2 cellular contexts compared by ENCODE assay signal in the genomic region with DNA sequence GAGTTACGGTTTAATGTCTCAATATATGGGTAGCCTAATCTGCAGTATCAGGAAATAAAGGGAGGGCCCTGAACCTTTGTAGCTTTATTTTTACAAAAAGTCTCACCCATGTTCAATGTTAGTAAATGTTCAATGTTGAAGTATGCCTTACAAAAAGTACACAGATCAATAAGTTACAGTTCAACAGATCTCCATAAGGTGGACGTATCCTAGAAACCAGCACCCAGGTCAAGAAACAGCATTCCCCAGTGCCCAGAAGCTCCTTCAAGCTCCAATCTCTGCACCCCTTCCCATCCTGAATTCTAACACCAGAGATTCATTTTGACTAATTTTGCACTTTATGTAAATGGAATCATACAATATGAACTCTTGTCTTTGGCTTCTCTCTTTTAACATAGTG.
TF ChIP-seq lines count a peak whose summit lies in the region.

No MANE protein-coding gene starts in this region.

TF ChIP-seq in GM12878, 131 proteins besides CTCF, POLR2A, EP300 and RAD21:
- no peak for TF ChIP-seq NBN (IDR thresholded peaks at IDR 0.05)
- no peak for TF ChIP-seq MTA3 (IDR thresholded peaks at IDR 0.05; ENCODE audit: borderline replicate concordance, low read length)
- TF ChIP-seq KLF5 (IDR thresholded peaks at IDR 0.05; ENCODE audit: partially characterized antibody) = no peak
- no peak for TF ChIP-seq RELA (IDR thresholded peaks at IDR 0.05; ENCODE audit: borderline replicate concordance, partially characterized antibody)
- TF ChIP-seq SRF (IDR thresholded peaks at IDR 0.05; ENCODE audit: low read depth in 2 of 2, low read length in 2 of 2) = no peak
- TF ChIP-seq E2F4 (IDR thresholded peaks at IDR 0.05; ENCODE audit: low read depth, low read length) = no peak
- TF ChIP-seq, protein P1, sequence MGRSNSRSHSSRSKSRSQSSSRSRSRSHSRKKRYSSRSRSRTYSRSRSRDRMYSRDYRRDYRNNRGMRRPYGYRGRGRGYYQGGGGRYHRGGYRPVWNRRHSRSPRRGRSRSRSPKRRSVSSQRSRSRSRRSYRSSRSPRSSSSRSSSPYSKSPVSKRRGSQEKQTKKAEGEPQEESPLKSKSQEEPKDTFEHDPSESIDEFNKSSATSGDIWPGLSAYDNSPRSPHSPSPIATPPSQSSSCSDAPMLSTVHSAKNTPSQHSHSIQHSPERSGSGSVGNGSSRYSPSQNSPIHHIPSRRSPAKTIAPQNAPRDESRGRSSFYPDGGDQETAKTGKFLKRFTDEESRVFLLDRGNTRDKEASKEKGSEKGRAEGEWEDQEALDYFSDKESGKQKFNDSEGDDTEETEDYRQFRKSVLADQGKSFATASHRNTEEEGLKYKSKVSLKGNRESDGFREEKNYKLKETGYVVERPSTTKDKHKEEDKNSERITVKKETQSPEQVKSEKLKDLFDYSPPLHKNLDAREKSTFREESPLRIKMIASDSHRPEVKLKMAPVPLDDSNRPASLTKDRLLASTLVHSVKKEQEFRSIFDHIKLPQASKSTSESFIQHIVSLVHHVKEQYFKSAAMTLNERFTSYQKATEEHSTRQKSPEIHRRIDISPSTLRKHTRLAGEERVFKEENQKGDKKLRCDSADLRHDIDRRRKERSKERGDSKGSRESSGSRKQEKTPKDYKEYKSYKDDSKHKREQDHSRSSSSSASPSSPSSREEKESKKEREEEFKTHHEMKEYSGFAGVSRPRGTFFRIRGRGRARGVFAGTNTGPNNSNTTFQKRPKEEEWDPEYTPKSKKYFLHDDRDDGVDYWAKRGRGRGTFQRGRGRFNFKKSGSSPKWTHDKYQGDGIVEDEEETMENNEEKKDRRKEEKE (IDR thresholded peaks at IDR 0.05) = no peak
- TF ChIP-seq SUZ12 (IDR thresholded peaks at IDR 0.05; ENCODE audit: unreplicated experiment) = no peak
- no peak for TF ChIP-seq CBX5 (IDR thresholded peaks at IDR 0.05; ENCODE audit: low read depth)
- TF ChIP-seq, protein P2, sequence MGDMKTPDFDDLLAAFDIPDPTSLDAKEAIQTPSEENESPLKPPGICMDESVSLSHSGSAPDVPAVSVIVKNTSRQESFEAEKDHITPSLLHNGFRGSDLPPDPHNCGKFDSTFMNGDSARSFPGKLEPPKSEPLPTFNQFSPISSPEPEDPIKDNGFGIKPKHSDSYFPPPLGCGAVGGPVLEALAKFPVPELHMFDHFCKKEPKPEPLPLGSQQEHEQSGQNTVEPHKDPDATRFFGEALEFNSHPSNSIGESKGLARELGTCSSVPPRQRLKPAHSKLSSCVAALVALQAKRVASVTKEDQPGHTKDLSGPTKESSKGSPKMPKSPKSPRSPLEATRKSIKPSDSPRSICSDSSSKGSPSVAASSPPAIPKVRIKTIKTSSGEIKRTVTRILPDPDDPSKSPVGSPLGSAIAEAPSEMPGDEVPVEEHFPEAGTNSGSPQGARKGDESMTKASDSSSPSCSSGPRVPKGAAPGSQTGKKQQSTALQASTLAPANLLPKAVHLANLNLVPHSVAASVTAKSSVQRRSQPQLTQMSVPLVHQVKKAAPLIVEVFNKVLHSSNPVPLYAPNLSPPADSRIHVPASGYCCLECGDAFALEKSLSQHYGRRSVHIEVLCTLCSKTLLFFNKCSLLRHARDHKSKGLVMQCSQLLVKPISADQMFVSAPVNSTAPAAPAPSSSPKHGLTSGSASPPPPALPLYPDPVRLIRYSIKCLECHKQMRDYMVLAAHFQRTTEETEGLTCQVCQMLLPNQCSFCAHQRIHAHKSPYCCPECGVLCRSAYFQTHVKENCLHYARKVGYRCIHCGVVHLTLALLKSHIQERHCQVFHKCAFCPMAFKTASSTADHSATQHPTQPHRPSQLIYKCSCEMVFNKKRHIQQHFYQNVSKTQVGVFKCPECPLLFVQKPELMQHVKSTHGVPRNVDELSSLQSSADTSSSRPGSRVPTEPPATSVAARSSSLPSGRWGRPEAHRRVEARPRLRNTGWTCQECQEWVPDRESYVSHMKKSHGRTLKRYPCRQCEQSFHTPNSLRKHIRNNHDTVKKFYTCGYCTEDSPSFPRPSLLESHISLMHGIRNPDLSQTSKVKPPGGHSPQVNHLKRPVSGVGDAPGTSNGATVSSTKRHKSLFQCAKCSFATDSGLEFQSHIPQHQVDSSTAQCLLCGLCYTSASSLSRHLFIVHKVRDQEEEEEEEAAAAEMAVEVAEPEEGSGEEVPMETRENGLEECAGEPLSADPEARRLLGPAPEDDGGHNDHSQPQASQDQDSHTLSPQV (IDR thresholded peaks at IDR 0.05) = no peak

TF ChIP-seq in HepG2, 621 proteins besides CTCF, POLR2A, EP300 and RAD21:
- 0 out of 2 replicates have a peak, but pooled peaks have one; percentile 26 for TF ChIP-seq RARA (CRISPR knock-in tag; IDR thresholded peaks at IDR 0.05)
- TF ChIP-seq BCL6 (CRISPR knock-in tag; IDR thresholded peaks at IDR 0.05) = 0 out of 2 replicates have a peak, but pooled peaks have one; percentile 19
- peak; percentile 66 for TF ChIP-seq ONECUT2 (CRISPR knock-in tag; IDR thresholded peaks at IDR 0.05)
- no peak for TF ChIP-seq ZNF468 (CRISPR knock-in tag; IDR thresholded peaks at IDR 0.05)
